Comparison of ENCODE assay signal across 32 cellular contexts in genomic region chr12:23750923-23751322, GRCh38.
"Had no signal": no experiment of that assay in that cellular context is flagged by ENCODE, and none has a peak within 500 bp of the region (broad histone marks: within the 10 kb centered on the region; RNA-seq: fewer than 3 reads in every experiment).

No MANE protein-coding gene starts in this region.

- H3K36me3 Mint-ChIP-seq: activated naive CD8-positive, alpha-beta T cell treated with anti-CD3 and anti-CD28 coated beads for 36 hours had no signal

- H3K27me3 Mint-ChIP-seq: activated B cell treated with CpG ODN at 0.5 μM for 24 hours; activated CD4-positive, alpha-beta T cell treated with anti-CD3 and anti-CD28 coated beads, Interleukin-2, amount 10 ng/mL, durations not matched to agents 24 days and 14 days; activated CD8-positive, alpha-beta T cell treated with anti-CD3 and anti-CD28 coated beads for 36 hours; activated naive CD8-positive, alpha-beta T cell treated with anti-CD3 and anti-CD28 coated beads for 36 hours; activated T-helper 17 cell treated with anti-CD3 and anti-CD28 coated beads, Interleukin-2, amount 50 U/mL, for 72 hours; central memory CD8-positive, alpha-beta T cell had no signal

- DNase-seq: activated B cell treated with CpG ODN at 0.5 μM for 24 hours; activated CD4-positive, alpha-beta T cell treated with anti-CD3 and anti-CD28 coated beads for 1 hour; activated CD4-positive, alpha-beta T cell treated with anti-CD3 and anti-CD28 coated beads, Interleukin-2, amount 10 ng/mL, durations not matched to agents 24 days and 14 days; activated CD4-positive, alpha-beta T cell treated with anti-CD3 and anti-CD28 coated beads, Interleukin-2, amount 50 U/mL, for 4 hours; activated CD8-positive, alpha-beta T cell treated with anti-CD3 and anti-CD28 coated beads for 36 hours; activated effector memory CD4-positive, alpha-beta T cell treated with anti-CD3 and anti-CD28 coated beads, Interleukin-2, amount 50 U/mL, for 16 hours; activated naive CD4-positive, alpha-beta T cell; activated naive CD4-positive, alpha-beta T cell treated with anti-CD3 and anti-CD28 coated beads, Interleukin-2, amount 50 U/mL, for 16 hours; activated naive CD8-positive, alpha-beta T cell treated with anti-CD3 and anti-CD28 coated beads for 36 hours; activated T-cell treated with anti-CD3 and anti-CD28 coated beads, Interleukin-2, amount 50 U/mL, for 1 hour; activated T-cell treated with anti-CD3 and anti-CD28 coated beads, Interleukin-2, amount 50 U/mL, for 72 hours; amniotic stem cell; aorta; brain microvascular endothelial cell; Karpas-422; KBM-7; NCI-H1105; NCI-H1417 treated with DMSO at 0.1 percent for 48 hours; NCI-H187 treated with DMSO at 0.1 percent for 48 hours; NCI-H345; NCI-H524 treated with DMSO at 0.1 percent for 48 hours; Peyer's patch; RPMI8226; SHP77 treated with DMSO at 0.1 percent for 48 hours; SW 1271; T-helper 1 cell; T-helper 2 cell; T-helper 9 cell had no signal

- H3K4me3 ChIP-seq: cardiac muscle cell, Peyer's patch had no signal

- H3K27ac ChIP-seq: brain microvascular endothelial cell, cardiac muscle cell, Peyer's patch, VCaP had no signal

- H3K4me1 ChIP-seq: Peyer's patch had no signal

- H3K36me3 ChIP-seq: brain microvascular endothelial cell, cardiac muscle cell, Peyer's patch had no signal

- H3K4me3 Mint-ChIP-seq: activated B cell treated with CpG ODN at 0.5 μM for 24 hours; activated CD4-positive, alpha-beta T cell treated with anti-CD3 and anti-CD28 coated beads, Interleukin-2, amount 10 ng/mL, durations not matched to agents 24 days and 14 days; activated CD8-positive, alpha-beta T cell treated with anti-CD3 and anti-CD28 coated beads for 36 hours; activated naive CD8-positive, alpha-beta T cell treated with anti-CD3 and anti-CD28 coated beads for 36 hours; activated T-cell treated with anti-CD3 and anti-CD28 coated beads, Interleukin-2, amount 50 U/mL, for 72 hours; activated T-helper 17 cell treated with anti-CD3 and anti-CD28 coated beads, Interleukin-2, amount 50 U/mL, for 72 hours; central memory CD8-positive, alpha-beta T cell had no signal

- H3K27ac Mint-ChIP-seq: activated B cell treated with CpG ODN at 0.5 μM for 24 hours; activated CD4-positive, alpha-beta T cell treated with anti-CD3 and anti-CD28 coated beads, Interleukin-2, amount 10 ng/mL, durations not matched to agents 24 days and 14 days; activated CD8-positive, alpha-beta T cell treated with anti-CD3 and anti-CD28 coated beads for 36 hours; activated naive CD8-positive, alpha-beta T cell treated with anti-CD3 and anti-CD28 coated beads for 36 hours; activated T-cell treated with anti-CD3 and anti-CD28 coated beads, Interleukin-2, amount 50 U/mL, for 72 hours; activated T-helper 17 cell treated with anti-CD3 and anti-CD28 coated beads, Interleukin-2, amount 50 U/mL, for 72 hours had no signal

- H3K27me3 ChIP-seq: brain microvascular endothelial cell, cardiac muscle cell, Peyer's patch had no signal

- ATAC-seq: activated CD8-positive, alpha-beta T cell treated with anti-CD3 and anti-CD28 coated beads for 36 hours; activated T-cell treated with anti-CD3 and anti-CD28 coated beads, Interleukin-2, amount 50 U/mL, for 72 hours; activated T-helper 17 cell treated with anti-CD3 and anti-CD28 coated beads, Interleukin-2, amount 50 U/mL, for 72 hours had no signal

- H3K4me1 Mint-ChIP-seq: activated B cell treated with CpG ODN at 0.5 μM for 24 hours; activated CD4-positive, alpha-beta T cell treated with anti-CD3 and anti-CD28 coated beads, Interleukin-2, amount 10 ng/mL, durations not matched to agents 24 days and 14 days; activated naive CD8-positive, alpha-beta T cell treated with anti-CD3 and anti-CD28 coated beads for 36 hours; activated T-helper 17 cell treated with anti-CD3 and anti-CD28 coated beads, Interleukin-2, amount 50 U/mL, for 72 hours; central memory CD8-positive, alpha-beta T cell had no signal

- H3K9me3 ChIP-seq: Peyer's patch had no signal

- H3K9me3 Mint-ChIP-seq: activated naive CD8-positive, alpha-beta T cell treated with anti-CD3 and anti-CD28 coated beads for 36 hours had no signal
